Comparison of ENCODE assay signal across 26 cellular contexts in genomic region chr1:245327842-245328241, GRCh38.
DNase-seq lines count a peak whose midpoint lies in the region; ATAC-seq, FAIRE-seq and TF ChIP-seq lines count a peak whose summit lies in the region.
"Had no signal": no experiment of that assay in that cellular context is flagged by ENCODE, and none has a peak within 500 bp of the region (broad histone marks: within the 10 kb centered on the region; RNA-seq: fewer than 3 reads in every experiment).

No MANE protein-coding gene starts in this region.

- no peak overlapping the region for H2BK5ac ChIP-seq in mesenchymal stem cell (ENCODE audit: low read depth, low read length, poor library complexity, severe bottlenecking)
- no peak overlapping the region for H2BK5ac ChIP-seq in trophoblast cell (ENCODE audit: low read depth, low read length, poor library complexity)

- H4K8ac ChIP-seq in mesenchymal stem cell (ENCODE audit: low read length): no peak overlapping the region
- no peak overlapping the region for H4K8ac ChIP-seq in trophoblast cell (ENCODE audit: low read depth, low read length)

- H4K12ac ChIP-seq in trophoblast cell (ENCODE audit: low read depth, low read length): no peak overlapping the region

- 90% methylated on average over 4 of the region's 4 CpGs for WGBS in mesenchymal stem cell
- no CpG with 5 or more reads among the region's 4 CpGs for WGBS in trophoblast cell (ENCODE audit: extremely low coverage, insufficient coverage, insufficient read length)

- H2BK120ac ChIP-seq in mesenchymal stem cell (ENCODE audit: low read depth, low read length) (no peak overlapping the region), trophoblast cell (ENCODE audit: insufficient read depth, low read length, poor library complexity) (no peak overlapping the region)

- H3K4ac ChIP-seq in mesenchymal stem cell (ENCODE audit: low read depth in 1 of 2, low read length in 2 of 2): no peak overlapping the region
- no peak overlapping the region for H3K4ac ChIP-seq in trophoblast cell (ENCODE audit: low read depth, low read length)

- H4K91ac ChIP-seq in mesenchymal stem cell (ENCODE audit: low read length) (peak overlapping the region; percentile 23), trophoblast cell (ENCODE audit: low read depth, low read length) (no peak overlapping the region)

- H3K23ac ChIP-seq in mesenchymal stem cell (ENCODE audit: low read length in 2 of 2): no peak overlapping the region
- H3K23ac ChIP-seq in trophoblast cell (ENCODE audit: low read length): no peak overlapping the region

- H2BK15ac ChIP-seq in mesenchymal stem cell (ENCODE audit: low read depth, poor library complexity, severe bottlenecking): no peak overlapping the region

- H3K4me2 ChIP-seq in mesenchymal stem cell (ENCODE audit: low read length, poor library complexity, severe bottlenecking): no peak overlapping the region
- H3K4me2 ChIP-seq in trophoblast cell (ENCODE audit: low read length): no peak overlapping the region
- H3K4me2 ChIP-seq: A549; BLaER1 treated with 17β-estradiol and CSF1 and Interleukin-3, amounts not matched to agents 10 nM and 100 nM had no signal

- H3K79me1 ChIP-seq in mesenchymal stem cell (replicated peaks; ENCODE audit: low read length, poor library complexity, severe bottlenecking) (no peaks in the 10 kb centered on the region), trophoblast cell (ENCODE audit: low read length) (no peaks in the 10 kb centered on the region)

- H3K27me3 ChIP-seq in cardiac muscle cell (no peaks in the 10 kb centered on the region), bronchial epithelial cell (ENCODE audit: control insufficient read depth, insufficient read depth, low read length) (no peaks in the 10 kb centered on the region), mesenchymal stem cell (ENCODE audit: control insufficient read depth in 1 of 2, insufficient read depth in 1 of 2, low read length in 2 of 2) (no peaks in the 10 kb centered on the region), trophoblast cell (ENCODE audit: insufficient read depth, low read length) (no peaks in the 10 kb centered on the region)
- H3K27me3 ChIP-seq: BE2C; BLaER1 treated with 17β-estradiol and CSF1 and Interleukin-3, amounts not matched to agents 10 nM and 100 nM had no signal

- H3K4me3 ChIP-seq in cardiac muscle cell (no peak overlapping the region), bronchial epithelial cell (ENCODE audit: low read depth, low read length) (no peak overlapping the region), mesenchymal stem cell (ENCODE audit: insufficient read depth in 1 of 2, low read depth in 1 of 2, low read length in 2 of 2) (no peak overlapping the region), trophoblast cell (ENCODE audit: low read depth, low read length) (no peak overlapping the region)
- H3K4me3 ChIP-seq: A549; BLaER1 treated with 17β-estradiol and CSF1 and Interleukin-3, amounts not matched to agents 10 nM and 100 nM; GM12878; GM23248 had no signal

- no peaks in the 10 kb centered on the region for H3K36me3 ChIP-seq in cardiac muscle cell
- no peaks in the 10 kb centered on the region for H3K36me3 ChIP-seq in bronchial epithelial cell (ENCODE audit: control insufficient read depth, insufficient read depth, low read length)
- H3K36me3 ChIP-seq in mesenchymal stem cell (ENCODE audit: control insufficient read depth in 1 of 2, insufficient read depth in 2 of 2, low read depth in 1 of 2, low read length in 2 of 2): no peaks in the 10 kb centered on the region
- peaks cover 4 to 6% of the 10 kb centered on the region in 2 experiments for H3K36me3 ChIP-seq in trophoblast cell (ENCODE audit: control insufficient read depth in 1 of 2, insufficient read depth in 2 of 2, low read length in 2 of 2)
- H3K36me3 ChIP-seq: BE2C; BLaER1 treated with 17β-estradiol and CSF1 and Interleukin-3, amounts not matched to agents 10 nM and 100 nM had no signal

- H3K79me2 ChIP-seq in trophoblast cell (ENCODE audit: control insufficient read depth, insufficient read depth, low read length, poor library complexity): no peaks in the 10 kb centered on the region

- intact Hi-C loops in Right ventricle myocardium inferior (cut with DNase I): no loop called here

- H3K9ac ChIP-seq in mesenchymal stem cell (ENCODE audit: low read length) (no peak overlapping the region), trophoblast cell (ENCODE audit: low read length) (no peak overlapping the region)
- H3K9ac ChIP-seq: BLaER1 treated with 17β-estradiol and CSF1 and Interleukin-3, amounts not matched to agents 10 nM and 100 nM; GM23248 had no signal

- FAIRE-seq in bronchial epithelial cell (lab: Jason Lieb, UNC): peak; percentile 58
- FAIRE-seq: A549, D721Med, GM12878, GM19239, H1 had no signal

- DNase-seq in cardiac muscle cell (ENCODE audit: low read depth in 1 of 2, low spot score in 1 of 2) (peak in 1 of 2 donors; percentile 74), Right ventricle myocardium inferior (ENCODE audit: missing footprints) (no peak), bronchial epithelial cell (ENCODE audit: low read depth) (no peak), mesenchymal stem cell (no peak), trophoblast cell (no peak), kidney tubule cell (ENCODE audit: low spot score) (no peak)
- DNase-seq: 8988T; ACHN; AML-193; BE2C; CD4-positive, alpha-beta T cell; CD8-positive, alpha-beta memory T cell; DMS 273 treated with DMSO at 0.1 percent for 48 hours; DMS79; EL; GDM1; GM23248; H7; HCEC 1CT had no signal

- H3K4me1 ChIP-seq in cardiac muscle cell (ENCODE audit: low read depth) (peaks cover 58% of the 10 kb centered on the region), mesenchymal stem cell (ENCODE audit: control insufficient read depth, insufficient read depth, low read depth, low read length) (peaks cover 3% of the 10 kb centered on the region), trophoblast cell (ENCODE audit: control insufficient read depth in 1 of 2, insufficient read depth in 2 of 2, low read length in 2 of 2) (peaks cover 3 to 7% of the 10 kb centered on the region in 2 experiments)
- H3K4me1 ChIP-seq: A549, BE2C had no signal

- H2AFZ ChIP-seq in mesenchymal stem cell (ENCODE audit: low read depth, low read length) (no peak overlapping the region), trophoblast cell (ENCODE audit: insufficient read depth, low read length, poor library complexity) (no peak overlapping the region)
- H2AFZ ChIP-seq: GM23248 had no signal

- ATAC-seq in Right ventricle myocardium inferior (no peak), HG02588 (IDR thresholded peaks at IDR 0.05; ENCODE audit: unreplicated experiment) (no peak)
- ATAC-seq: A549, GM12878 had no signal

- H3K9me3 ChIP-seq in cardiac muscle cell (ENCODE audit: low read depth): no peaks in the 10 kb centered on the region
- no peaks in the 10 kb centered on the region for H3K9me3 ChIP-seq in mesenchymal stem cell (ENCODE audit: control insufficient read depth, low read length)
- H3K9me3 ChIP-seq in trophoblast cell (ENCODE audit: insufficient read depth, low read depth, low read length): no peaks in the 10 kb centered on the region
- H3K9me3 ChIP-seq: A549; BE2C; BLaER1 treated with 17β-estradiol and CSF1 and Interleukin-3, amounts not matched to agents 10 nM and 100 nM had no signal

- H3K27ac ChIP-seq in cardiac muscle cell (peak overlapping the region; percentile 96), mesenchymal stem cell (ENCODE audit: low read length, poor library complexity, severe bottlenecking) (no peak overlapping the region), trophoblast cell (ENCODE audit: low read depth, low read length) (no peak overlapping the region)
- H3K27ac ChIP-seq: A549; BLaER1 treated with 17β-estradiol and CSF1 and Interleukin-3, amounts not matched to agents 10 nM and 100 nM; GM23248 had no signal

- H2BK12ac ChIP-seq in mesenchymal stem cell (ENCODE audit: low read length in 2 of 2) (no peak overlapping the region), trophoblast cell (ENCODE audit: low read length) (no peak overlapping the region)

- no peak for TF ChIP-seq CTCF in cardiac muscle cell (IDR thresholded peaks at IDR 0.05; ENCODE audit: low read depth, low read length)
- no peak for TF ChIP-seq CTCF in bronchial epithelial cell (IDR thresholded peaks at IDR 0.05; ENCODE audit: insufficient read depth, low read length, severe bottlenecking)

- H2AK5ac ChIP-seq in mesenchymal stem cell (ENCODE audit: low read length, severe bottlenecking) (no peak overlapping the region), trophoblast cell (ENCODE audit: low read length) (no peak overlapping the region)

- peak overlapping the region in 1 of 2 experiments; percentile 58 for H3K14ac ChIP-seq in mesenchymal stem cell (ENCODE audit: low read length in 2 of 2)
- H3K14ac ChIP-seq in trophoblast cell (ENCODE audit: low read length): no peak overlapping the region

- H3K18ac ChIP-seq in mesenchymal stem cell (ENCODE audit: low read depth in 1 of 2, low read length in 2 of 2) (no peak overlapping the region), trophoblast cell (ENCODE audit: low read length) (peak overlapping the region; percentile 47)
